In the genomic region with DNA sequence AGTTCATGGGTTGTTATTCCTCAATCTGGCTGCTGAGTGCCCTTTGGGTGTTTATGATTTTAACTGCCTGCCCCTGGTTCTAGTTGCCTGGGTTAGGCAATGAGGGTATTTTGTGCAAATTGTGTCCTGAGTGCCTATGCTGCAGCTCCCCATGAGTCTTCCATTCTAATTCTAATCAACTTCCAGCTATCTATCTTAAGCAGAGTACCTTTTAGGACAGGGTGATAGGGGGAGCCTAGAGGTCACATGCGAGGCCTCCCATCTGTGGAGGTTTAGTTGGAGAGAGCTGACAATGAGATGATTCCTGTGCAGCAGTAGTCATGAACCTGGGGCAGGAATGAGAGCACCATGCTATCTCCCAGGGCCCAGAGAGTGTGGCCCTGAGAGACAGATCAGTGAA, we compare ENCODE assay signal across 30 cellular contexts.
"Had no signal": no experiment of that assay in that cellular context is flagged by ENCODE, and none has a peak within 500 bp of the region (broad histone marks: within the 10 kb centered on the region; RNA-seq: fewer than 3 reads in every experiment).

No MANE protein-coding gene starts in this region.

- H3K4me3 ChIP-seq: adrenal gland, body of pancreas had no signal

- H3K4me3 Mint-ChIP-seq: activated CD4-positive, alpha-beta T cell treated with anti-CD3 and anti-CD28 coated beads for 36 hours; activated CD4-positive, alpha-beta T cell treated with anti-CD3 and anti-CD28 coated beads, Interleukin-2, amount 10 ng/mL, durations not matched to agents 7 days and 5 days; activated CD8-positive, alpha-beta T cell treated with anti-CD3 and anti-CD28 coated beads, Interleukin-2, amount 10 ng/mL, durations not matched to agents 7 days and 5 days; activated T-cell treated with anti-CD3 and anti-CD28 coated beads, Interleukin-2, amount 50 U/mL, for 24 hours had no signal

- H3K27ac Mint-ChIP-seq: activated CD4-positive, alpha-beta T cell treated with anti-CD3 and anti-CD28 coated beads for 36 hours; activated CD4-positive, alpha-beta T cell treated with anti-CD3 and anti-CD28 coated beads, Interleukin-2, amount 10 ng/mL, durations not matched to agents 7 days and 5 days; activated CD8-positive, alpha-beta T cell treated with anti-CD3 and anti-CD28 coated beads, Interleukin-2, amount 10 ng/mL, durations not matched to agents 7 days and 5 days; activated naive CD4-positive, alpha-beta T cell treated with anti-CD3 and anti-CD28 coated beads, Interleukin-2, amount 50 U/mL, for 72 hours; activated T-cell treated with anti-CD3 and anti-CD28 coated beads, Interleukin-2, amount 50 U/mL, for 24 hours; activated T-helper 2 cell treated with anti-CD3 and anti-CD28 coated beads, Interferon-gamma antibody, Interleukin-2, Interleukin-4, amounts not matched to agents 10 μg/mL and 5 μg/mL and 100 μg/mL, durations not matched to agents 14 hours and 24 hours and 36 hours had no signal

- ATAC-seq: activated CD4-positive, alpha-beta T cell treated with anti-CD3 and anti-CD28 coated beads for 36 hours; activated CD4-positive, CD25-positive, alpha-beta regulatory T cell treated with anti-CD3 and anti-CD28 coated beads, Interleukin-2, amount 50 U/mL, for 24 hours; activated CD8-positive, alpha-beta T cell treated with anti-CD3 and anti-CD28 coated beads, Interleukin-2, amount 10 ng/mL, durations not matched to agents 7 days and 5 days; activated naive CD4-positive, alpha-beta T cell treated with anti-CD3 and anti-CD28 coated beads, Interleukin-2, amount 50 U/mL, for 72 hours; body of pancreas had no signal

- DNase-seq: activated CD4-positive, alpha-beta T cell treated with anti-CD3 and anti-CD28 coated beads for 36 hours; activated CD4-positive, alpha-beta T cell treated with anti-CD3 and anti-CD28 coated beads, Interleukin-2, amount 10 ng/mL, durations not matched to agents 7 days and 5 days; activated CD4-positive, alpha-beta T cell treated with anti-CD3 and anti-CD28 coated beads, Interleukin-2, amount 50 U/mL, for 48 hours; activated CD8-positive, alpha-beta T cell treated with anti-CD3 and anti-CD28 coated beads, Interleukin-2, amount 10 ng/mL, durations not matched to agents 7 days and 5 days; activated gamma-delta T cell; activated naive CD4-positive, alpha-beta T cell treated with Interleukin-2 at 50 U/mL for 16 hours; activated T-cell treated with anti-CD3 and anti-CD28 coated beads, Interleukin-2, amount 50 U/mL, for 24 hours; adrenal gland; body of pancreas; caudate nucleus; MM.1S; MV-4-11; NCI-H1092; NCI-H1436 treated with DMSO at 0.1 percent for 48 hours; NCI-H1694 treated with DMSO at 0.1 percent for 48 hours; NCI-H2029; NCI-H345; NCI-H524 treated with DMSO at 0.1 percent for 48 hours; NK-92 treated with Interleukin-12 subunit alpha and Interleukin-12 subunit beta, amount 100 ng/mL, for 24 hours; Right ventricle myocardium superior; SW 1271; T-helper 1 cell; T-helper 2 cell; T-helper 9 cell; WERI-Rb-1 had no signal

- FAIRE-seq: astrocyte, bronchial epithelial cell had no signal

- H3K9me3 ChIP-seq: adrenal gland, body of pancreas had no signal

- H3K4me1 Mint-ChIP-seq: activated CD4-positive, alpha-beta T cell treated with anti-CD3 and anti-CD28 coated beads, Interleukin-2, amount 10 ng/mL, durations not matched to agents 7 days and 5 days had no signal

- H3K36me3 ChIP-seq: adrenal gland, WERI-Rb-1 had no signal

- H3K4me1 ChIP-seq: adrenal gland, body of pancreas had no signal

- H3K27me3 Mint-ChIP-seq: activated CD4-positive, alpha-beta T cell treated with anti-CD3 and anti-CD28 coated beads for 36 hours; activated CD4-positive, alpha-beta T cell treated with anti-CD3 and anti-CD28 coated beads, Interleukin-2, amount 10 ng/mL, durations not matched to agents 7 days and 5 days; activated T-cell treated with anti-CD3 and anti-CD28 coated beads, Interleukin-2, amount 50 U/mL, for 24 hours had no signal

- H3K27me3 ChIP-seq: adrenal gland, body of pancreas had no signal

- H3K27ac ChIP-seq: adrenal gland, body of pancreas, WERI-Rb-1 had no signal
